In genomic region chr15:65421360-65422215, GRCh38 we compare ENCODE assay signal across 1 cellular context.
TF ChIP-seq lines count a peak whose summit lies in the region.

No MANE protein-coding gene starts in this region.

TF ChIP-seq in SK-N-SH, 30 proteins besides CTCF, POLR2A, EP300 and RAD21 (continued from another document):
- no peak for TF ChIP-seq MAX (IDR thresholded peaks at IDR 0.05; ENCODE audit: low read depth)
- no peak for TF ChIP-seq RCOR1 (IDR thresholded peaks at IDR 0.05; ENCODE audit: low read length)
- TF ChIP-seq POLR2AphosphoS5 (IDR thresholded peaks at IDR 0.05; ENCODE audit: low read depth, low read length) = no peak
- no peak for TF ChIP-seq USF1 (IDR thresholded peaks at IDR 0.05; ENCODE audit: borderline replicate concordance, low read depth)
- TF ChIP-seq MXI1 (IDR thresholded peaks at IDR 0.05; ENCODE audit: low read depth, low read length) = no peak
- TF ChIP-seq SMC3 (IDR thresholded peaks at IDR 0.05; ENCODE audit: low read depth, low read length) = no peak
- TF ChIP-seq FOSL2 (IDR thresholded peaks at IDR 0.05; ENCODE audit: borderline replicate concordance, low read depth) = no peak
- TF ChIP-seq GABPA (IDR thresholded peaks at IDR 0.05; ENCODE audit: low read depth) = no peak
